ENCODE assay signal across 8 cellular contexts in the genomic region with DNA sequence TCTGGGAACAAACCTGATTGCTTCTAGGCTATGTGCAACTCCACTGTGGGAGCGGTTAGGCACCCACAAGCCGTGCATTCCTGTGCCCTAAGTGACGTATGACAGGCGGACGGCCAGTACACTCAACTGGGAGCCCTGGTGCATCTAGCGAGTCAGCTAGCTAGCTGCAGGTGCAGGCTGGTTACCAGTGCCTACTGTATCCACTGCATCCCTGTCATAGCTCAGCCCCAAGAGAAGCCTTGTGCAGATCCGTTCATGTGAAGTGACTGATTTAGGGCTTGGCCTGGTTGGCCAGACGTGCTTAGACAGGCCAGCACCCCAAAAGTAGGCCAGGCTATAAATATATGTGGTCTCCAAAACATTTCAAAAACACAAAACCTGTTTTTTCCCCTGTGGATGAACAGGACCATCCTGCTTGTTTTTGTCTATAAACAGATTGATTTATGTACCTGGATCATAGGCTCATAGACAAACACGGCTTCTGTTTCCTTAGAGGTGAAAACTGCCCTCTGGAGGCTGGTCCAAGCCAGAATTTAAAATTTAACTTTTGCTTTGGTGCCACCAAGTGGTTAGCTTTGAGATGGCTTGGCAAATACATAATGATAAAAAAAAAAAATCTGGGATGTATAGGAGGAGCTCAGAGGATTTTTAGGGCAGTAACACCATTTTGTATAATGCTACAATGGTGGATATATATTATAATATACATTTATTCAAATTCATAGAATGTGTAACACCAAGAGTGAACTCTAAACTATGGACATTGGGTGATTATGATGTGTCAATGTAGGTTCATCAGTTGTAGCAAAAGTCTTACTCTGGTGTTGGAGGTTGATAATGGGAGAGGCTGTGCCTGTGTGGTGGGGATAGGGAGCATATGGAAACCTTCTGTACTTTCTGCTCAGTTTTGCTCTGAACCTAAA.
DNase-seq lines count a peak whose midpoint lies in the region; ATAC-seq and TF ChIP-seq lines count a peak whose summit lies in the region.

No MANE protein-coding gene starts in this region.

- 78 to 80% methylated on average over 9 of the region's 9 CpGs for whole genome bisulfite sequencing in testis, 2 donors

- H3K27me3 Mint-ChIP-seq in activated CD8-positive, alpha-beta memory T cell treated with anti-CD3 and anti-CD28 coated beads, Interleukin-2, amount 10 ng/mL, durations not matched to agents 7 days and 5 days, result peaks cover 5% of the 10 kb centered on the region
- H3K27me3 Mint-ChIP-seq in naive thymus-derived CD8-positive, alpha-beta T cell, result no peaks in the 10 kb centered on the region

- H3K36me3 ChIP-seq in testis (ENCODE audit: low read depth, missing control alignments), result no peaks in the 10 kb centered on the region

- no peak overlapping the region for H3K27ac ChIP-seq in testis

- intact Hi-C loops in testis (cut with DNase I; ENCODE audit: low total_unique reads), result no loop called here

- H3K4me1 ChIP-seq in testis, result no peaks in the 10 kb centered on the region

- peak; percentile 69 for DNase-seq in DMS153 (lab: John Stamatoyannopoulos, UW)
- peak; percentile 67 for DNase-seq in NCI-H82 treated with DMSO at 0.1 percent for 48 hours (lab: John Stamatoyannopoulos, UW; ENCODE audit: unreplicated experiment)
- DNase-seq in activated CD8-positive, alpha-beta memory T cell treated with anti-CD3 and anti-CD28 coated beads, Interleukin-2, amount 10 ng/mL, durations not matched to agents 7 days and 5 days, result peak; percentile 70
- peak; percentile 49 for DNase-seq in epithelial cell of proximal tubule (ENCODE audit: low read depth)
- DNase-seq in naive thymus-derived CD8-positive, alpha-beta T cell, result peak in 9 of 10 donors; percentile 28 to 69 (median 61)
- DNase-seq in testis, result peak; percentile 69

- CTCF ChIA-PET in activated CD8-positive, alpha-beta memory T cell treated with anti-CD3 and anti-CD28 coated beads, Interleukin-2, amount 10 ng/mL, durations not matched to agents 7 days and 5 days (lab: Charles Lee), result interaction anchor here (0.7 to 2.2 kb wide), 17 partner anchors 9 to 889 kb away, joined by 3 to 13 read pairs (median 4); partner anchors contain the start of genes DNAJB4 and FUBP1

- H3K36me3 Mint-ChIP-seq in activated CD8-positive, alpha-beta memory T cell treated with anti-CD3 and anti-CD28 coated beads, Interleukin-2, amount 10 ng/mL, durations not matched to agents 7 days and 5 days, result no peaks in the 10 kb centered on the region
- no peaks in the 10 kb centered on the region for H3K36me3 Mint-ChIP-seq in naive thymus-derived CD8-positive, alpha-beta T cell

- peak; percentile 94 for TF ChIP-seq CTCF in epithelial cell of proximal tubule (conservative IDR thresholded peaks at IDR 0.05; ENCODE audit: low read depth, low read length)
- TF ChIP-seq CTCF in testis (IDR thresholded peaks at IDR 0.05), result peak; percentile 79 to 87 (median 79)

- POLR2A ChIA-PET in naive thymus-derived CD8-positive, alpha-beta T cell (lab: Charles Lee), result interaction anchor here (1.1 kb wide), 2 partner anchors 132 to 136 kb away, joined by 3 read pairs; no protein-coding TSS in a partner anchor

- H3K4me3 ChIP-seq in epithelial cell of proximal tubule (ENCODE audit: low read depth, low read length) (no peak overlapping the region), testis (no peak overlapping the region)

- peak; percentile 87 for ATAC-seq in GM21367 (IDR thresholded peaks at IDR 0.05; ENCODE audit: unreplicated experiment)
- peak; percentile 48 for ATAC-seq in HG03575 (IDR thresholded peaks at IDR 0.05; ENCODE audit: extremely low read depth, insufficient number of reproducible peaks, low FRiP score, unreplicated experiment)
- ATAC-seq in activated CD8-positive, alpha-beta memory T cell treated with anti-CD3 and anti-CD28 coated beads, Interleukin-2, amount 10 ng/mL, durations not matched to agents 7 days and 5 days, result peak; percentile 85
- ATAC-seq in naive thymus-derived CD8-positive, alpha-beta T cell, result peak; percentile 89 to 90

- H3K4me1 Mint-ChIP-seq in activated CD8-positive, alpha-beta memory T cell treated with anti-CD3 and anti-CD28 coated beads, Interleukin-2, amount 10 ng/mL, durations not matched to agents 7 days and 5 days, result peaks cover 6% of the 10 kb centered on the region
- no peaks in the 10 kb centered on the region for H3K4me1 Mint-ChIP-seq in naive thymus-derived CD8-positive, alpha-beta T cell

- no peaks in the 10 kb centered on the region for H3K27me3 ChIP-seq in testis

- H3K9me3 Mint-ChIP-seq in activated CD8-positive, alpha-beta memory T cell treated with anti-CD3 and anti-CD28 coated beads, Interleukin-2, amount 10 ng/mL, durations not matched to agents 7 days and 5 days (ENCODE audit: low read depth), result no peaks in the 10 kb centered on the region
- H3K9me3 Mint-ChIP-seq in naive thymus-derived CD8-positive, alpha-beta T cell, result no peaks in the 10 kb centered on the region

- no peaks in the 10 kb centered on the region for H3K9me3 ChIP-seq in testis

- no peak overlapping the region for H3K4me3 Mint-ChIP-seq in activated CD8-positive, alpha-beta memory T cell treated with anti-CD3 and anti-CD28 coated beads, Interleukin-2, amount 10 ng/mL, durations not matched to agents 7 days and 5 days
- no peak overlapping the region for H3K4me3 Mint-ChIP-seq in naive thymus-derived CD8-positive, alpha-beta T cell

- no peak overlapping the region for H3K27ac Mint-ChIP-seq in activated CD8-positive, alpha-beta memory T cell treated with anti-CD3 and anti-CD28 coated beads, Interleukin-2, amount 10 ng/mL, durations not matched to agents 7 days and 5 days
- no peak overlapping the region for H3K27ac Mint-ChIP-seq in naive thymus-derived CD8-positive, alpha-beta T cell

- TF ChIP-seq POLR2A in testis (IDR thresholded peaks at IDR 0.05), result no peak
